In genomic region chr10:68870545-68871104, GRCh38 we compare ENCODE assay signal across 11 cellular contexts. TPM values are rescaled to one million over a fixed set of nuclear protein-coding genes. Genes with fewer than 3 reads are reported as not detected.
A peak's percentile ranks its signal among the peaks of the same experiment; 100 is the strongest.
DNase-seq lines count a peak whose midpoint lies in the region; ATAC-seq lines count a peak whose summit lies in the region.
"Had no signal": no experiment of that assay in that cellular context is flagged by ENCODE, and none has a peak within 500 bp of the region (broad histone marks: within the 10 kb centered on the region; RNA-seq: fewer than 3 reads in every experiment).

No MANE protein-coding gene starts in this region.

- no peak for DNase-seq in activated naive CD4-positive, alpha-beta T cell treated with anti-CD3 and anti-CD28 coated beads, Interleukin-2, amount 50 U/mL, for 72 hours (ENCODE audit: low spot score in 2 of 2)
- no peak for DNase-seq in activated naive CD4-positive, alpha-beta T cell treated with anti-CD3 and anti-CD28 coated beads, Interleukin-2, amount 10 ng/mL, durations not matched to agents 7 days and 5 days
- no peak for DNase-seq in activated T-cell treated with anti-CD3 and anti-CD28 coated beads, Interleukin-2, amount 50 U/mL, for 24 hours
- DNase-seq in left lobe of liver (ENCODE audit: low spot score) = no peak
- no peak for DNase-seq in effector memory CD8-positive, alpha-beta T cell
- DNase-seq in NCI-H524 (lab: John Stamatoyannopoulos, UW) = no peak

- H3K36me3 ChIP-seq in stomach smooth muscle (ENCODE audit: control insufficient read depth in 2 of 2, insufficient read depth in 2 of 2, low read length in 2 of 2) = no peaks in the 10 kb centered on the region
- H3K36me3 ChIP-seq: heart right ventricle, MG63 had no signal

- H3K9me3 Mint-ChIP-seq in activated naive CD4-positive, alpha-beta T cell treated with anti-CD3 and anti-CD28 coated beads, Interleukin-2, amount 50 U/mL, for 72 hours = peaks cover 0 to 13% of the 10 kb centered on the region in 2 donors
- H3K9me3 Mint-ChIP-seq in activated naive CD4-positive, alpha-beta T cell treated with anti-CD3 and anti-CD28 coated beads, Interleukin-2, amount 10 ng/mL, durations not matched to agents 7 days and 5 days = peaks cover 2% of the 10 kb centered on the region
- H3K9me3 Mint-ChIP-seq in activated T-cell treated with anti-CD3 and anti-CD28 coated beads, Interleukin-2, amount 50 U/mL, for 24 hours = no peaks in the 10 kb centered on the region
- no peaks in the 10 kb centered on the region for H3K9me3 Mint-ChIP-seq in effector memory CD8-positive, alpha-beta T cell

- H3K27me3 ChIP-seq in stomach smooth muscle (ENCODE audit: control insufficient read depth in 1 of 2, insufficient read depth in 2 of 2, low read length in 2 of 2) = no peaks in the 10 kb centered on the region
- H3K27me3 ChIP-seq: heart right ventricle, MG63 had no signal

- H3K4me1 ChIP-seq in stomach smooth muscle (ENCODE audit: control insufficient read depth, insufficient read depth, low read length) = peaks cover 7% of the 10 kb centered on the region

- peak overlapping the region; percentile 49 for H3K27ac ChIP-seq in stomach smooth muscle (ENCODE audit: low read length)

- H3K9me3 ChIP-seq in stomach smooth muscle (ENCODE audit: control insufficient read depth in 2 of 2, low read length in 2 of 2) = no peaks in the 10 kb centered on the region

- peak; percentile 87 to 92 for ATAC-seq in activated naive CD4-positive, alpha-beta T cell treated with anti-CD3 and anti-CD28 coated beads, Interleukin-2, amount 50 U/mL, for 72 hours
- ATAC-seq in left lobe of liver (peak; percentile 36), GM19452 (IDR thresholded peaks at IDR 0.05; ENCODE audit: unreplicated experiment) (no peak)
- ATAC-seq in effector memory CD8-positive, alpha-beta T cell (replicated peaks) = no peak

- no peaks in the 10 kb centered on the region for H3K27me3 Mint-ChIP-seq in activated naive CD4-positive, alpha-beta T cell treated with anti-CD3 and anti-CD28 coated beads, Interleukin-2, amount 10 ng/mL, durations not matched to agents 7 days and 5 days
- H3K27me3 Mint-ChIP-seq in activated T-cell treated with anti-CD3 and anti-CD28 coated beads, Interleukin-2, amount 50 U/mL, for 24 hours = no peaks in the 10 kb centered on the region
- no peaks in the 10 kb centered on the region for H3K27me3 Mint-ChIP-seq in effector memory CD8-positive, alpha-beta T cell

- peaks cover 9% of the 10 kb centered on the region for H3K4me1 Mint-ChIP-seq in activated naive CD4-positive, alpha-beta T cell treated with anti-CD3 and anti-CD28 coated beads, Interleukin-2, amount 10 ng/mL, durations not matched to agents 7 days and 5 days
- peaks cover 22% of the 10 kb centered on the region for H3K4me1 Mint-ChIP-seq in activated T-cell treated with anti-CD3 and anti-CD28 coated beads, Interleukin-2, amount 50 U/mL, for 24 hours (ENCODE audit: low read depth)
- no peaks in the 10 kb centered on the region for H3K4me1 Mint-ChIP-seq in effector memory CD8-positive, alpha-beta T cell (ENCODE audit: low read depth in 2 of 2)

- H3K4me3 ChIP-seq in stomach smooth muscle (ENCODE audit: low read length in 2 of 2) = no peak overlapping the region
- H3K4me3 ChIP-seq: heart right ventricle, MG63 had no signal

- no peak overlapping the region for H3K4me3 Mint-ChIP-seq in activated naive CD4-positive, alpha-beta T cell treated with anti-CD3 and anti-CD28 coated beads, Interleukin-2, amount 10 ng/mL, durations not matched to agents 7 days and 5 days
- H3K4me3 Mint-ChIP-seq in activated T-cell treated with anti-CD3 and anti-CD28 coated beads, Interleukin-2, amount 50 U/mL, for 24 hours = no peak overlapping the region
- no peak overlapping the region for H3K4me3 Mint-ChIP-seq in effector memory CD8-positive, alpha-beta T cell

- no peak overlapping the region for H3K9ac ChIP-seq in stomach smooth muscle (ENCODE audit: low read length in 2 of 2)

- peaks cover 0 to 6% of the 10 kb centered on the region in 2 donors for H3K36me3 Mint-ChIP-seq in activated naive CD4-positive, alpha-beta T cell treated with anti-CD3 and anti-CD28 coated beads, Interleukin-2, amount 50 U/mL, for 72 hours
- H3K36me3 Mint-ChIP-seq in activated naive CD4-positive, alpha-beta T cell treated with anti-CD3 and anti-CD28 coated beads, Interleukin-2, amount 10 ng/mL, durations not matched to agents 7 days and 5 days = no peaks in the 10 kb centered on the region
- no peaks in the 10 kb centered on the region for H3K36me3 Mint-ChIP-seq in activated T-cell treated with anti-CD3 and anti-CD28 coated beads, Interleukin-2, amount 50 U/mL, for 24 hours (ENCODE audit: low read depth)
- H3K36me3 Mint-ChIP-seq in effector memory CD8-positive, alpha-beta T cell (ENCODE audit: insufficient read depth) = no peaks in the 10 kb centered on the region

- CTCF ChIA-PET in activated naive CD4-positive, alpha-beta T cell treated with anti-CD3 and anti-CD28 coated beads, Interleukin-2, amount 10 ng/mL, durations not matched to agents 7 days and 5 days (lab: Charles Lee) = no interaction called here

- H3K27ac Mint-ChIP-seq in activated naive CD4-positive, alpha-beta T cell treated with anti-CD3 and anti-CD28 coated beads, Interleukin-2, amount 50 U/mL, for 72 hours = peak overlapping the region; percentile 7 to 49
- H3K27ac Mint-ChIP-seq in activated naive CD4-positive, alpha-beta T cell treated with anti-CD3 and anti-CD28 coated beads, Interleukin-2, amount 10 ng/mL, durations not matched to agents 7 days and 5 days = no peak overlapping the region
- H3K27ac Mint-ChIP-seq in activated T-cell treated with anti-CD3 and anti-CD28 coated beads, Interleukin-2, amount 50 U/mL, for 24 hours = peak overlapping the region; percentile 64
- H3K27ac Mint-ChIP-seq in effector memory CD8-positive, alpha-beta T cell = peak overlapping the region in 1 of 2 donors; percentile 26
- H3K27ac Mint-ChIP-seq: activated T-helper 2 cell treated with anti-CD3 and anti-CD28 coated beads, Interferon-gamma antibody, Interleukin-2, Interleukin-4, amounts not matched to agents 10 μg/mL and 5 μg/mL and 100 μg/mL, durations not matched to agents 14 hours and 24 hours and 36 hours had no signal

RNA-seq across cellular contexts. Expression of gene DDX50, which starts 30.5 kb away (rescaled TPM):
- total RNA-seq in activated naive CD4-positive, alpha-beta T cell treated with anti-CD3 and anti-CD28 coated beads, Interleukin-2, amount 50 U/mL, for 72 hours = 10 to 100 TPM; 57.9 to 80.2 TPM
- 6.4 TPM for total RNA-seq in left lobe of liver

RNA-seq across cellular contexts. Expression of gene STOX1, which starts 43.3 kb away (rescaled TPM):
- total RNA-seq in activated naive CD4-positive, alpha-beta T cell treated with anti-CD3 and anti-CD28 coated beads, Interleukin-2, amount 50 U/mL, for 72 hours = under 1 TPM; 0.25 to 0.84 TPM
- total RNA-seq in left lobe of liver = 0.60 TPM

Comparison
In these comparisons a context has a peak if more than half of its experiments do, and no peak if none do; other contexts are left out.
1. ATAC-seq: peak in activated naive CD4-positive, alpha-beta T cell treated with anti-CD3 and anti-CD28 coated beads, Interleukin-2, amount 50 U/mL, for 72 hours (2 of 2) and left lobe of liver (single experiment); none in effector memory CD8-positive, alpha-beta T cell (single experiment) and GM19452 (single experiment).